In the genomic region with DNA sequence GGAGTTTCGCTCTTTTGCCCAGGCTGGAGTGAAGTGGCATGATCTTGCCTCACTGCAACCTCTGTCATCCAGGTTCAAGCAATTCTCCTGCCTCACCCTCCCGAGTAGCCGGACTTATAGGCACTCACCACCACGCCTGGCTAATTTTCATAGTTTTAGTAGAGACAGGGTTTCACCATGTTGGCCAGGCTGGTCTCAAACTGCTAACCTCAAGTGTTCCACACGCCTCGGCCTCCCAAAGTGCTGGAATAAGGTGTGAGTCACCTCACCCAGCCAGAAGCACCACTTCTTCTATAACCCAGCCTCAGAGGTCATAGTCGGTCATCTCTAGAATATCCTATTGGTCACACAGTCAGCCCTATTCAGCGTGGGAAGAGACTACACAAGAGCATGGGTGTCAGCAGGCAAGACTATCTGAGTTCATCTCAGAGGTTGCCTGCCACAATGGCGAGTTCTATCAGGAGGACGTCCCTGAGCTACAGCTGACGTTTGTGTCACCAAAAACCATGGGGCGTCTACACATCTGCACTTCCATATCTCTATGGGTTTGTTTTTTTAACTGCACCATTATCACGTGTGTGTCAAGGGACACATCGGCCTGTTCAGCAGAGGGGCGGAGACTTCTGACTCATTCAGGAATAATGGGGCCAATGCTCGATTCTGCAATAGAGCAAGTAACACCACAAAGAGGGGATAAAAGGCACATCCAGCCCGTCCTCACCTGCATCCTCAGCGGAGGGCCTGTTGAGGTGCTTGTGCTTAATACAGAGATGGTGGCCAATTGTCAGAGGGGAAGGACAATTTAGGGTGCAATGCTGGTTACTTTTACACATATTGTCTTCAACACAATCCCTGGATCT, we compare ENCODE assay signal across 8 cellular contexts.
DNase-seq lines count a peak whose midpoint lies in the region; ATAC-seq and TF ChIP-seq lines count a peak whose summit lies in the region.

No MANE protein-coding gene starts in this region.

- POLR2A ChIA-PET in activated CD8-positive, alpha-beta T cell treated with anti-CD3 and anti-CD28 coated beads, Interleukin-2, amount 10 ng/mL, durations not matched to agents 7 days and 5 days (lab: Charles Lee) = interaction anchor here (0.6 to 1.0 kb wide), 3 partner anchors 34 to 254 kb away, joined by 3 read pairs; no protein-coding TSS in a partner anchor

- no peak for ATAC-seq in activated CD8-positive, alpha-beta T cell treated with anti-CD3 and anti-CD28 coated beads, Interleukin-2, amount 10 ng/mL, durations not matched to agents 7 days and 5 days
- ATAC-seq in HG03442 (IDR thresholded peaks at IDR 0.05; ENCODE audit: unreplicated experiment) = no peak

- H3K27me3 Mint-ChIP-seq in activated CD8-positive, alpha-beta T cell treated with anti-CD3 and anti-CD28 coated beads, Interleukin-2, amount 10 ng/mL, durations not matched to agents 7 days and 5 days (ENCODE audit: low read depth) = no peaks in the 10 kb centered on the region

- H3K27ac ChIP-seq in vagina = peak overlapping the region; percentile 46

- no peaks in the 10 kb centered on the region for H3K27me3 ChIP-seq in vagina

- peak overlapping the region; percentile 1 for H3K27ac Mint-ChIP-seq in activated CD8-positive, alpha-beta T cell treated with anti-CD3 and anti-CD28 coated beads, Interleukin-2, amount 10 ng/mL, durations not matched to agents 7 days and 5 days

- H3K9me3 Mint-ChIP-seq in activated CD8-positive, alpha-beta T cell treated with anti-CD3 and anti-CD28 coated beads, Interleukin-2, amount 10 ng/mL, durations not matched to agents 7 days and 5 days (ENCODE audit: insufficient read depth) = peaks cover 4% of the 10 kb centered on the region

- intact Hi-C loops in vagina (cut with DNase I) = no loop called here

- TF ChIP-seq CTCF in vagina (IDR thresholded peaks at IDR 0.05) = no peak

- H3K4me1 Mint-ChIP-seq in activated CD8-positive, alpha-beta T cell treated with anti-CD3 and anti-CD28 coated beads, Interleukin-2, amount 10 ng/mL, durations not matched to agents 7 days and 5 days (ENCODE audit: low read depth) = peaks cover 30% of the 10 kb centered on the region

- no peak overlapping the region for H3K4me3 ChIP-seq in vagina

- peak; percentile 47 for DNase-seq in activated effector memory CD4-positive, alpha-beta T cell treated with anti-CD3 and anti-CD28 coated beads, Interleukin-2, amount 50 U/mL, for 16 hours
- no peak for DNase-seq in activated effector memory CD4-positive, alpha-beta T cell treated with Interleukin-2 at 50 U/mL for 16 hours
- no peak for DNase-seq in activated CD8-positive, alpha-beta T cell treated with anti-CD3 and anti-CD28 coated beads, Interleukin-2, amount 10 ng/mL, durations not matched to agents 7 days and 5 days
- DNase-seq in iris pigment epithelial cell (ENCODE audit: low read depth) (peak; percentile 94), vagina (ENCODE audit: extremely low spot score in 2 of 2) (peak in 1 of 2 donors; percentile 93), dedifferentiated amniotic fluid mesenchymal stem cell (ENCODE audit: extremely low spot score) (no peak), NCI-H1417 treated with DMSO at 0.1 percent for 48 hours (lab: John Stamatoyannopoulos, UW) (no peak)

- TF ChIP-seq POLR2A in vagina (IDR thresholded peaks at IDR 0.05) = no peak

- CTCF ChIA-PET in activated CD8-positive, alpha-beta T cell treated with anti-CD3 and anti-CD28 coated beads, Interleukin-2, amount 10 ng/mL, durations not matched to agents 7 days and 5 days (lab: Charles Lee) = no interaction called here

- H3K9me3 ChIP-seq in vagina = no peaks in the 10 kb centered on the region

- no peaks in the 10 kb centered on the region for H3K36me3 Mint-ChIP-seq in activated CD8-positive, alpha-beta T cell treated with anti-CD3 and anti-CD28 coated beads, Interleukin-2, amount 10 ng/mL, durations not matched to agents 7 days and 5 days (ENCODE audit: low read depth)

- no peaks in the 10 kb centered on the region for H3K36me3 ChIP-seq in vagina

- H3K4me1 ChIP-seq in vagina = peaks cover 43% of the 10 kb centered on the region

- H3K4me3 Mint-ChIP-seq in activated CD8-positive, alpha-beta T cell treated with anti-CD3 and anti-CD28 coated beads, Interleukin-2, amount 10 ng/mL, durations not matched to agents 7 days and 5 days = no peak overlapping the region

Comparison
In these comparisons a context has a peak if more than half of its experiments do, and no peak if none do; other contexts are left out.
1. DNase-seq: peak in activated effector memory CD4-positive, alpha-beta T cell treated with anti-CD3 and anti-CD28 coated beads, Interleukin-2, amount 50 U/mL, for 16 hours (single experiment) and iris pigment epithelial cell (single experiment); none in activated effector memory CD4-positive, alpha-beta T cell treated with Interleukin-2 at 50 U/mL for 16 hours (single experiment), activated CD8-positive, alpha-beta T cell treated with anti-CD3 and anti-CD28 coated beads, Interleukin-2, amount 10 ng/mL, durations not matched to agents 7 days and 5 days (single experiment), dedifferentiated amniotic fluid mesenchymal stem cell (single experiment) and NCI-H1417 treated with DMSO at 0.1 percent for 48 hours (single experiment).